16 cellular contexts compared by ENCODE assay signal in the genomic region with DNA sequence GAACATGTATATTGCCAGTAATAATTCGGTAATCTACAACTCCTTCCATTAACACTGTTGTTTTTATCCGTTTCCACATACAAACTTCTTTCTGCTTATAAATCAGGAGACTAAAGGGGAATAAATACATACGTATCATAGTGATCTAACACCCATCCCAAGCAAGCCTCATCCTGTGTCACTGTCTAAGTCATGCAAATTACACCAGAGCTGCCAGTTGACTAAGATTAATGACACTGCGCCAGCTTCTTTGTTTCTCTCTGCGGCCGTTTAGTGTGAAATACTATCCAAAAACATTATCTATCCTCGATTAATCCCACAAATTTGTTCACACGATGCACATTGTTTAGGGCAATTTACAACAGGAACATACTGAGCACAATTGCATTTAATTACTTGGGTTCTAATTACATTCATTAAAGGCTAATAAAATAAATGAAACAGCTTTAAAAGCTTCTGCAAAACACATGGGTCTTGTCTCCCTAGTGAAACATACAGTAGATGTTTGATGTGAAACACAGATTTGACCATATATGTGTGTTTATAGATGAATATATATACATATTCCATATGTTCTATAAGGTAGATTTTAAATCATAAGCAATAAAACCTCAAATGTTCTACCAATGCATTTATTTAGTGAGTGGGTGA. TPM values are rescaled to one million over a fixed set of nuclear protein-coding genes. Genes with fewer than 3 reads are reported as not detected.
DNase-seq lines count a peak whose midpoint lies in the region; ATAC-seq and TF ChIP-seq lines count a peak whose summit lies in the region.
"Had no signal": no experiment of that assay in that cellular context is flagged by ENCODE, and none has a peak within 500 bp of the region (broad histone marks: within the 10 kb centered on the region; RNA-seq: fewer than 3 reads in every experiment).

No MANE protein-coding gene starts in this region.

- H4K8ac ChIP-seq in mesendoderm (ENCODE audit: low read depth, low read length) = no peak overlapping the region

- no peak overlapping the region for H2BK5ac ChIP-seq in mesendoderm (ENCODE audit: low read length)

- no peak overlapping the region for H3K4me3 ChIP-seq in fibroblast of mammary gland (ENCODE audit: control insufficient read depth, low read depth, low read length)
- no peak overlapping the region for H3K4me3 ChIP-seq in suprapubic skin
- no peak overlapping the region for H3K4me3 ChIP-seq in mesendoderm (ENCODE audit: low read length)
- H3K4me3 ChIP-seq: stomach had no signal

- no peak overlapping the region for H3K56ac ChIP-seq in mesendoderm (ENCODE audit: low read length)

- no peak overlapping the region for H3K9ac ChIP-seq in mesendoderm (ENCODE audit: low read length)
- H3K9ac ChIP-seq: KMS-11 had no signal

- no peaks in the 10 kb centered on the region for H3K79me2 ChIP-seq in mesendoderm (ENCODE audit: control insufficient read depth, insufficient read depth, low read length)

- H3K4me1 ChIP-seq in suprapubic skin (peaks cover 4% of the 10 kb centered on the region), mesendoderm (ENCODE audit: control insufficient read depth, low read depth, low read length) (no peaks in the 10 kb centered on the region)
- H3K4me1 ChIP-seq: stomach had no signal

- ATAC-seq in omental fat pad (ENCODE audit: low FRiP score) = no peak

- H3K23ac ChIP-seq in mesendoderm (ENCODE audit: low read length) = no peak overlapping the region

- DNase-seq in D341Med (ENCODE audit: low spot score) (peak; percentile 15), NCI-H1105 treated with DMSO at 0.1 percent for 48 hours (lab: John Stamatoyannopoulos, UW) (peak; percentile 60), RPMI7951 (ENCODE audit: low read depth) (peak; percentile 9), fibroblast of mammary gland (ENCODE audit: low read depth) (peak; percentile 21), suprapubic skin (ENCODE audit: low spot score in 2 of 2) (no peak), omental fat pad (ENCODE audit: low spot score) (no peak), DMS153 treated with DMSO at 0.1 percent for 48 hours (lab: John Stamatoyannopoulos, UW; ENCODE audit: unreplicated experiment) (no peak), mesendoderm (no peak)
- DNase-seq: activated CD4-positive, alpha-beta T cell treated with anti-CD3 and anti-CD28 coated beads, Interleukin-2, amount 10 ng/mL, durations not matched to agents 24 days and 14 days; activated T-cell treated with anti-CD3 and anti-CD28 coated beads, Interleukin-2, amount 50 U/mL, for 1 hour; head of caudate nucleus; NCI-H345; posterior cingulate gyrus; stimulated activated CD4-positive, alpha-beta T cell treated with anti-CD3 and anti-CD28 coated beads, Interleukin-12 subunit alpha, Interleukin-12 subunit beta, amount 100 ng/mL, for 4 hours; stomach had no signal

- TF ChIP-seq CTCF in fibroblast of mammary gland (conservative IDR thresholded peaks at IDR 0.05; ENCODE audit: control insufficient read depth, insufficient read depth, low read depth, low read length) = no peak
- TF ChIP-seq CTCF in suprapubic skin (IDR thresholded peaks at IDR 0.05) = no peak
- TF ChIP-seq CTCF in omental fat pad (IDR thresholded peaks at IDR 0.05) = no peak

- no peak overlapping the region for H3K18ac ChIP-seq in mesendoderm (ENCODE audit: low read length)

- H3K27ac ChIP-seq in suprapubic skin (no peak overlapping the region), mesendoderm (ENCODE audit: low read depth, low read length) (no peak overlapping the region)
- H3K27ac ChIP-seq: KMS-11, stomach had no signal

- H2AK5ac ChIP-seq in mesendoderm (ENCODE audit: low read length) = no peak overlapping the region

- H2BK15ac ChIP-seq in mesendoderm (replicated peaks; ENCODE audit: low read depth) = no peak overlapping the region

- no peak for TF ChIP-seq POLR2A in suprapubic skin (IDR thresholded peaks at IDR 0.05)

- H3K9me3 ChIP-seq in suprapubic skin = no peaks in the 10 kb centered on the region
- H3K9me3 ChIP-seq: stomach had no signal

- H3K4ac ChIP-seq in mesendoderm (ENCODE audit: low read depth, low read length) = no peak overlapping the region

- no peaks in the 10 kb centered on the region for H3K79me1 ChIP-seq in mesendoderm (ENCODE audit: low read length)

- no peaks in the 10 kb centered on the region for H3K36me3 ChIP-seq in suprapubic skin
- no peaks in the 10 kb centered on the region for H3K36me3 ChIP-seq in mesendoderm (ENCODE audit: control insufficient read depth, insufficient read depth, low read length)
- H3K36me3 ChIP-seq: stomach had no signal

- no peaks in the 10 kb centered on the region for H3K27me3 ChIP-seq in suprapubic skin
- no peaks in the 10 kb centered on the region for H3K27me3 ChIP-seq in mesendoderm (ENCODE audit: insufficient read depth, low read length, poor library complexity)
- H3K27me3 ChIP-seq: stomach had no signal

- H3K4me2 ChIP-seq in mesendoderm (ENCODE audit: low read length) = no peak overlapping the region
- H3K4me2 ChIP-seq: KMS-11 had no signal

- H2BK120ac ChIP-seq in mesendoderm (ENCODE audit: low read depth, low read length) = no peak overlapping the region

- no peak for TF ChIP-seq EP300 in suprapubic skin (IDR thresholded peaks at IDR 0.05)

- WGBS in suprapubic skin = 23% methylated on average over 8 of the region's 8 CpGs
- WGBS in mesendoderm (ENCODE audit: extremely low coverage, insufficient coverage, low lambda C conversion rate) = no CpG with 5 or more reads among the region's 8 CpGs

- H4K5ac ChIP-seq in mesendoderm (ENCODE audit: low read length) = no peak overlapping the region

RNA-seq across cellular contexts. Expression of a gene that starts 51.8 kb away (rescaled TPM):
- 15.0 and 22.1 TPM in 2 replicates for total RNA-seq in RPMI7951 (2014; rRNA removed; shearing (Covaris generic))
- 10 to 100 TPM; 19.4 to 36.4 (median 26.9) TPM for total RNA-seq in suprapubic skin
- 10 to 100 TPM in 1 of 4 donors, 1 to 10 TPM in 3; 6.0 to 15.0 (median 8.0) TPM for total RNA-seq in omental fat pad
- polyA plus RNA-seq in mesendoderm (2013, experiment 1 of 2) = 11.5 TPM
- 7.9 TPM for polyA plus RNA-seq in mesendoderm (2013, experiment 2 of 2)

Comparison
In these comparisons a context has a peak if more than half of its experiments do, and no peak if none do; other contexts are left out.
1. DNase-seq: peak in D341Med (single experiment), NCI-H1105 treated with DMSO at 0.1 percent for 48 hours (single experiment), RPMI7951 (single experiment) and fibroblast of mammary gland (single experiment); none in suprapubic skin (0 of 2), omental fat pad (single experiment), DMS153 treated with DMSO at 0.1 percent for 48 hours (single experiment) and mesendoderm (single experiment).